In genomic region chr7:41699532-41699931, GRCh38 we compare ENCODE assay signal across 9 cellular contexts. TPM values are rescaled to one million over a fixed set of nuclear protein-coding genes. Genes with fewer than 3 reads are reported as not detected.
DNase-seq lines count a peak whose midpoint lies in the region; ATAC-seq, FAIRE-seq and TF ChIP-seq lines count a peak whose summit lies in the region.
"Had no signal": no experiment of that assay in that cellular context is flagged by ENCODE, and none has a peak within 500 bp of the region (broad histone marks: within the 10 kb centered on the region; RNA-seq: fewer than 3 reads in every experiment).

No MANE protein-coding gene starts in this region.

- TF ChIP-seq CTCF in HFF-Myc (IDR thresholded peaks at IDR 0.05; ENCODE audit: low read depth, low read length, missing control alignments) (no peak), mammary epithelial cell (conservative IDR thresholded peaks at IDR 0.05 in 1 of 2, IDR thresholded peaks at IDR 0.05 in 1 of 2; ENCODE audit: extremely low read depth in 1 of 2, insufficient read depth in 1 of 2, low read depth in 1 of 2, low read length in 2 of 2) (no peak), keratinocyte (optimal IDR thresholded peaks at IDR 0.05 in 1 of 3, IDR thresholded peaks at IDR 0.05 in 1 of 3, conservative IDR thresholded peaks at IDR 0.05 in 1 of 3; ENCODE audit: extremely low read depth in 1 of 3, insufficient read depth in 2 of 3, low read length in 3 of 3) (no peak)

- FAIRE-seq in keratinocyte (lab: Jason Lieb, UNC) = no peak

- H3K4me1 ChIP-seq in mammary epithelial cell (ENCODE audit: insufficient read depth, low read length) (peaks cover 37% of the 10 kb centered on the region), keratinocyte (ENCODE audit: control insufficient read depth, extremely low read depth, insufficient read depth, low read length) (peaks cover 38% of the 10 kb centered on the region)

- peaks cover 32% of the 10 kb centered on the region for H3K36me3 ChIP-seq in mammary epithelial cell (ENCODE audit: insufficient read depth, low read length)
- H3K36me3 ChIP-seq in keratinocyte (ENCODE audit: control insufficient read depth in 2 of 2, extremely low read depth in 1 of 2, insufficient read depth in 2 of 2, low read length in 2 of 2) = peaks cover 5 to 14% of the 10 kb centered on the region in 2 experiments

- 0% methylated on average over 1 of the region's 12 CpGs for WGBS in mammary epithelial cell (ENCODE audit: low coverage, missing lambda C conversion rate)

- in situ Hi-C loops in mammary epithelial cell (cut with MboI; ENCODE audit: low sequenced_read_pairs in 2 of 2) = loop anchor here in 1 of 2 donors (5.0 to 10.0 kb wide), 2 partner anchors 585 to 652 kb away; no protein-coding TSS in a partner anchor

- BruUV-seq in mammary epithelial cell (replicated peaks; lab: Mats Ljungman, UMichigan) = no TSS peak

- H3K9ac ChIP-seq in mammary epithelial cell (ENCODE audit: insufficient read depth, low read length) (peak overlapping the region; percentile 92), keratinocyte (ENCODE audit: control insufficient read depth, extremely low read depth, insufficient read depth, low read length) (peak overlapping the region; percentile 93)

- no peaks in the 10 kb centered on the region for H3K9me1 ChIP-seq in keratinocyte (ENCODE audit: control insufficient read depth, extremely low read depth, insufficient read depth, low read length)

- peak overlapping the region; percentile 54 for H3K4me3 ChIP-seq in HFF-Myc (replicated peaks; ENCODE audit: low read depth, low read length)
- peak overlapping the region; percentile 70 to 92 (median 89) for H3K4me3 ChIP-seq in mammary epithelial cell (replicated peaks in 1 of 3; ENCODE audit: insufficient read depth in 1 of 3, low read depth in 2 of 3, low read length in 3 of 3)
- H3K4me3 ChIP-seq in keratinocyte (ENCODE audit: control insufficient read depth in 2 of 3, extremely low read depth in 1 of 3, insufficient read depth in 2 of 3, low read depth in 1 of 3, low read length in 3 of 3) = peak overlapping the region; percentile 51 to 86 (median 86)
- peak overlapping the region; percentile 2 to 43 (median 29) for H3K4me3 ChIP-seq in skin epidermis

- peak overlapping the region; percentile 87 for H3K27ac ChIP-seq in mammary epithelial cell (ENCODE audit: insufficient read depth, low read depth, low read length)
- H3K27ac ChIP-seq in keratinocyte (ENCODE audit: control insufficient read depth, insufficient read depth, low read length) = peak overlapping the region; percentile 90
- peak overlapping the region in 19 of 21 experiments; percentile 31 to 89 (median 72) for H3K27ac ChIP-seq in skin epidermis

- DNase-seq in HFF-Myc (ENCODE audit: extremely low read depth, low read depth) (no peak), mammary epithelial cell (no peak), keratinocyte (ENCODE audit: low read depth, low spot score) (no peak), T-helper 2 cell (no peak), NCI-H748 treated with DMSO at 0.1 percent for 48 hours (lab: John Stamatoyannopoulos, UW) (no peak), superior temporal gyrus (ENCODE audit: extremely low spot score) (no peak)

- H2AFZ ChIP-seq in mammary epithelial cell (ENCODE audit: low read depth, low read length) = no peak overlapping the region
- no peak overlapping the region for H2AFZ ChIP-seq in keratinocyte (ENCODE audit: control insufficient read depth, low read length)

- H3K4me2 ChIP-seq in mammary epithelial cell (ENCODE audit: insufficient read depth, low read depth, low read length) (peak overlapping the region; percentile 88), keratinocyte (ENCODE audit: control insufficient read depth, extremely low read depth, insufficient read depth, low read depth, low read length) (peak overlapping the region; percentile 84)

- H3K79me2 ChIP-seq in mammary epithelial cell (ENCODE audit: insufficient read depth, low read length) (peaks cover 90% of the 10 kb centered on the region), keratinocyte (ENCODE audit: control insufficient read depth, insufficient read depth, low read length) (peaks cover 84% of the 10 kb centered on the region)

- dilution Hi-C loops in mammary epithelial cell (cut with HindIII; ENCODE audit: low sequenced_read_pairs) = loop anchor here (5.0 kb wide), 1 partner anchor 597 kb away; no protein-coding TSS in a partner anchor
- dilution Hi-C loops in keratinocyte (cut with MboI; ENCODE audit: extremely low pct_ligation_motif_present, low sequenced_read_pairs) = loop anchor here (25.0 kb wide), 1 partner anchor 262 kb away; no protein-coding TSS in a partner anchor

- intact Hi-C loops in mammary epithelial cell (cut with micrococcal nuclease) = loop anchor here (1.0 to 5.0 kb wide), 2 partner anchors 452 to 551 kb away; no protein-coding TSS in a partner anchor

- H4K20me1 ChIP-seq in mammary epithelial cell (ENCODE audit: insufficient read depth, low read length) = no peaks in the 10 kb centered on the region
- no peaks in the 10 kb centered on the region for H4K20me1 ChIP-seq in keratinocyte (ENCODE audit: control insufficient read depth, extremely low read depth, insufficient read depth, low read length)

- no peak for ATAC-seq in HG03135 (IDR thresholded peaks at IDR 0.05; ENCODE audit: unreplicated experiment)
- ATAC-seq: HCT116 had no signal

- H3K9me3 ChIP-seq in mammary epithelial cell (replicated peaks; ENCODE audit: insufficient read depth, low read length) = no peaks in the 10 kb centered on the region
- H3K9me3 ChIP-seq in keratinocyte (ENCODE audit: control insufficient read depth, low read depth, low read length) = no peaks in the 10 kb centered on the region

- H3K27me3 ChIP-seq in mammary epithelial cell (ENCODE audit: insufficient read depth, low read length) (no peaks in the 10 kb centered on the region), keratinocyte (ENCODE audit: control insufficient read depth, extremely low read depth, insufficient read depth, low read length) (no peaks in the 10 kb centered on the region)

- CTCF ChIA-PET in mammary epithelial cell (lab: Charles Lee; ENCODE audit: low non-redundant PET) = no interaction called here

RNA-seq across cellular contexts. Expression of gene INHBA, which starts 3.4 kb away (rescaled TPM):
- 100 to 1,000 TPM in 1 of 2 donors, 10 to 100 TPM in 1; 58.8 to 147 TPM for total RNA-seq in mammary epithelial cell
- polyA plus RNA-seq in mammary epithelial cell (58.2 TPM), keratinocyte (51.4 to 63.2 TPM (median 59.2 TPM) in 3 replicates)
- polyA minus RNA-seq in mammary epithelial cell (180 TPM), keratinocyte (115 to 137 TPM (median 137 TPM) in 3 replicates)
- 79.7 TPM for polyA plus RNA-seq in keratinocyte (2011; ENCODE audit: low read depth)
- polyA plus RNA-seq in keratinocyte (2011; cell fraction: cytosol; rRNA removed) = 18.4 and 20.9 TPM in 2 replicates
- 158 and 186 TPM in 2 replicates for polyA plus RNA-seq in keratinocyte (2011; cell fraction: nucleus; rRNA removed)
- 26.5 and 79.3 TPM in 2 replicates for polyA plus RNA-seq in keratinocyte (2012; ENCODE audit: low replicate concordance)
- polyA minus RNA-seq in keratinocyte (2011; cell fraction: cytosol; rRNA and poly(A)+ RNA removed) = 36.6 TPM
- 98.4 and 221 TPM in 2 replicates for polyA minus RNA-seq in keratinocyte (2011; cell fraction: nucleus; rRNA and poly(A)+ RNA removed)

Comparison
In these comparisons a context has a peak if more than half of its experiments do, and no peak if none do; other contexts are left out.
1. H3K4me3 ChIP-seq: peak in every context shown above with its lines; median percentile 89 in mammary epithelial cell; 86 in keratinocyte; 54 in HFF-Myc; 29 in skin epidermis.